Comparison of ENCODE assay signal across 8 cellular contexts in genomic region chr15:64161688-64162477, GRCh38. TPM values are rescaled to one million over a fixed set of nuclear protein-coding genes. Genes with fewer than 3 reads are reported as not detected.
DNase-seq lines count a peak whose midpoint lies in the region; ATAC-seq and TF ChIP-seq lines count a peak whose summit lies in the region.

No MANE protein-coding gene starts in this region.

- peak; percentile 10 for DNase-seq in MM.1S
- DNase-seq in natural killer cell treated with Interleukin-12 subunit alpha and Interleukin-12 subunit beta and Interleukin-15 and Interleukin-18, amount 100 ng/mL, for 72 hours (ENCODE audit: low spot score) = no peak
- DNase-seq in iPS-NIHi7 (ENCODE audit: extremely low spot score) = no peak
- no peak for DNase-seq in NCI-H82 (lab: John Stamatoyannopoulos, UW)

- H3K9me3 ChIP-seq in MM.1S (replicated peaks; ENCODE audit: insufficient read depth, low read length) = no peaks in the 10 kb centered on the region
- H3K9me3 ChIP-seq in duodenal mucosa (ENCODE audit: control insufficient read depth in 1 of 2, low read length in 2 of 2) = no peaks in the 10 kb centered on the region

- no peak for ATAC-seq in natural killer cell treated with Interleukin-12 subunit alpha and Interleukin-12 subunit beta and Interleukin-15 and Interleukin-18, amount 100 ng/mL, for 72 hours
- ATAC-seq in HG03280 (IDR thresholded peaks at IDR 0.05; ENCODE audit: unreplicated experiment) (no peak), HG02884 (IDR thresholded peaks at IDR 0.05; ENCODE audit: unreplicated experiment) (no peak)

- peak overlapping the region; percentile 88 for H3K27ac ChIP-seq in C4-2B
- H3K27ac ChIP-seq in MM.1S (ENCODE audit: low read length) = peak overlapping the region; percentile 73
- peak overlapping the region; percentile 65 for H3K27ac ChIP-seq in duodenal mucosa (ENCODE audit: low read depth, low read length)

- H3K79me2 ChIP-seq in MM.1S (ENCODE audit: low read length) = peaks cover 59% of the 10 kb centered on the region

- no peak for TF ChIP-seq CTCF in C4-2B (conservative IDR thresholded peaks at IDR 0.05)
- TF ChIP-seq CTCF in MM.1S (IDR thresholded peaks at IDR 0.05; ENCODE audit: low read length) = no peak

- peak overlapping the region; percentile 86 for H3K9ac ChIP-seq in MM.1S (ENCODE audit: low read length)
- peak overlapping the region; percentile 74 to 88 for H3K9ac ChIP-seq in duodenal mucosa (ENCODE audit: low read depth in 1 of 2, low read length in 2 of 2)

- no peaks in the 10 kb centered on the region for H3K9me3 Mint-ChIP-seq in natural killer cell treated with Interleukin-12 subunit alpha and Interleukin-12 subunit beta and Interleukin-15 and Interleukin-18, amount 100 ng/mL, for 72 hours

- peak overlapping the region; percentile 86 for H3K4me3 Mint-ChIP-seq in natural killer cell treated with Interleukin-12 subunit alpha and Interleukin-12 subunit beta and Interleukin-15 and Interleukin-18, amount 100 ng/mL, for 72 hours

- no peak overlapping the region for H2AFZ ChIP-seq in MM.1S (ENCODE audit: low read length)

- H3K27me3 ChIP-seq in MM.1S (replicated peaks; ENCODE audit: insufficient read depth, low read length) (no peaks in the 10 kb centered on the region), duodenal mucosa (ENCODE audit: control insufficient read depth in 1 of 2, insufficient read depth in 2 of 2, low read length in 2 of 2) (no peaks in the 10 kb centered on the region)

- peaks cover 14% of the 10 kb centered on the region for H4K20me1 ChIP-seq in MM.1S (ENCODE audit: insufficient read depth, low read length)

- H3K36me3 Mint-ChIP-seq in natural killer cell treated with Interleukin-12 subunit alpha and Interleukin-12 subunit beta and Interleukin-15 and Interleukin-18, amount 100 ng/mL, for 72 hours = peaks cover 32% of the 10 kb centered on the region

- H3K27me3 Mint-ChIP-seq in natural killer cell treated with Interleukin-12 subunit alpha and Interleukin-12 subunit beta and Interleukin-15 and Interleukin-18, amount 100 ng/mL, for 72 hours = no peaks in the 10 kb centered on the region

- H3K36me3 ChIP-seq in MM.1S (replicated peaks; ENCODE audit: insufficient read depth, low read length) (peaks cover 23% of the 10 kb centered on the region), duodenal mucosa (ENCODE audit: control insufficient read depth in 1 of 2, insufficient read depth in 2 of 2, low read length in 2 of 2) (peaks cover 29 to 36% of the 10 kb centered on the region in 2 donors)

- H3K4me1 ChIP-seq in MM.1S (ENCODE audit: low read length) = peaks cover 24% of the 10 kb centered on the region
- H3K4me1 ChIP-seq in duodenal mucosa (ENCODE audit: control insufficient read depth in 1 of 2, insufficient read depth in 2 of 2, low read length in 2 of 2) = peaks cover 7 to 50% of the 10 kb centered on the region in 2 donors

- no peaks in the 10 kb centered on the region for H3K9me2 ChIP-seq in MM.1S (replicated peaks; ENCODE audit: insufficient read depth, low read length)

- peak overlapping the region; percentile 87 to 94 for H3K27ac Mint-ChIP-seq in natural killer cell treated with Interleukin-12 subunit alpha and Interleukin-12 subunit beta and Interleukin-15 and Interleukin-18, amount 100 ng/mL, for 72 hours

- H3F3A ChIP-seq in MM.1S (ENCODE audit: insufficient read depth, low read length) = peaks cover 37% of the 10 kb centered on the region

- peak overlapping the region; percentile 83 for H3K4me2 ChIP-seq in MM.1S (ENCODE audit: low read depth, low read length)

- peaks cover 47 to 53% of the 10 kb centered on the region in 2 donors for H3K4me1 Mint-ChIP-seq in natural killer cell treated with Interleukin-12 subunit alpha and Interleukin-12 subunit beta and Interleukin-15 and Interleukin-18, amount 100 ng/mL, for 72 hours (ENCODE audit: low read depth in 2 of 2)

- H3K4me3 ChIP-seq in MM.1S (ENCODE audit: low read length) = peak overlapping the region; percentile 75
- H3K4me3 ChIP-seq in duodenal mucosa (ENCODE audit: low read depth in 1 of 2, low read length in 2 of 2) = peak overlapping the region; percentile 81 to 95

RNA-seq across cellular contexts. Expression of gene PPIB, which starts 0.9 kb away (rescaled TPM):
- total RNA-seq in natural killer cell treated with Interleukin-12 subunit alpha and Interleukin-12 subunit beta and Interleukin-15 and Interleukin-18, amount 100 ng/mL, for 72 hours = 100 to 1,000 TPM; 490 to 530 TPM

RNA-seq across cellular contexts. Expression of gene SNX22, which starts 10.4 kb away (rescaled TPM):
- total RNA-seq in natural killer cell treated with Interleukin-12 subunit alpha and Interleukin-12 subunit beta and Interleukin-15 and Interleukin-18, amount 100 ng/mL, for 72 hours = under 1 TPM in 1 of 2 donors, not detected in 1; 0.07 TPM
